27 cellular contexts compared by ENCODE assay signal in the genomic region with DNA sequence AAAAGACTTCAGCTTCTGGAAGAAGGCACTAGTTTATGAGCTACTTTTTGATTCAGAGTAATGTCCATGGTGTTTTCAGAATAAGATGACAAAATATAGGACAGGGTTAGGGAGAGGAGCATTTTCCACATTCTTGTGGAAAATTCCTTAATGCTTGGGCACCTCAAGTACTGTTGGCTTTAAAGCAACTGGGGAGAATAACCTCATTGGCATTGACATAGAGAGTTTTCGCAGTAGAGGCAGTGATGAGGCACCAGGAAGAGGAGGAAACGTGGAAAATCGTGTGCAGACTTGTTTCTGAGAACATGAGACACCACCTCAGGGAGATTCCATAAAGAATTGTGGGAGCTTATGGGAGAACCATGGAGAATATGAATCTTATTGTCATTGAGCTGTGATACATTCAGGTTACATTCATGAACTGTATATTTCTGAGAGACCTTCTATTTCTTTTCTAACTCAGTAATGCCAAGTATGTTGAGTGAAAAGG.
"Had no signal": no experiment of that assay in that cellular context is flagged by ENCODE, and none has a peak within 500 bp of the region (broad histone marks: within the 10 kb centered on the region; RNA-seq: fewer than 3 reads in every experiment).

No MANE protein-coding gene starts in this region.

- H3K27me3 Mint-ChIP-seq: activated CD8-positive, alpha-beta T cell treated with anti-CD3 and anti-CD28 coated beads for 36 hours; activated naive CD8-positive, alpha-beta T cell treated with anti-CD3 and anti-CD28 coated beads, Interleukin-2, amount 10 ng/mL, durations not matched to agents 7 days and 5 days; dendritic cell treated with granulocyte-macrophage colony-stimulating factor and Interleukin-4, amounts not matched to agents 40 ng/mL and 50 ng/mL, for 4 days had no signal

- ATAC-seq: activated CD8-positive, alpha-beta T cell treated with anti-CD3 and anti-CD28 coated beads for 36 hours; left lobe of liver; WTC11 had no signal

- H3K9me3 ChIP-seq: transverse colon, vagina had no signal

- H3K9me3 Mint-ChIP-seq: nephron progenitor cell, WTC11 had no signal

- H3K4me3 Mint-ChIP-seq: activated CD8-positive, alpha-beta T cell treated with anti-CD3 and anti-CD28 coated beads for 36 hours; activated naive CD8-positive, alpha-beta T cell treated with anti-CD3 and anti-CD28 coated beads, Interleukin-2, amount 10 ng/mL, durations not matched to agents 7 days and 5 days; dendritic cell treated with granulocyte-macrophage colony-stimulating factor and Interleukin-4, amounts not matched to agents 40 ng/mL and 50 ng/mL, for 4 days; nephron progenitor cell; T-helper 2 cell treated with Interferon-gamma antibody and Interleukin-4, amounts not matched to agents 5 μg/mL and 100 μg/mL, for 36 hours; WTC11 had no signal

- H3K27ac Mint-ChIP-seq: activated CD8-positive, alpha-beta T cell treated with anti-CD3 and anti-CD28 coated beads for 36 hours; activated naive CD8-positive, alpha-beta T cell treated with anti-CD3 and anti-CD28 coated beads, Interleukin-2, amount 10 ng/mL, durations not matched to agents 7 days and 5 days; activated T-helper 2 cell treated with anti-CD3 and anti-CD28 coated beads, Interferon-gamma antibody, Interleukin-2, Interleukin-4, amounts not matched to agents 10 μg/mL and 5 μg/mL and 100 μg/mL, durations not matched to agents 14 hours and 24 hours and 36 hours; dendritic cell treated with granulocyte-macrophage colony-stimulating factor and Interleukin-4, amounts not matched to agents 40 ng/mL and 50 ng/mL, for 4 days; nephron progenitor cell; T-helper 2 cell treated with Interferon-gamma antibody and Interleukin-4, amounts not matched to agents 5 μg/mL and 100 μg/mL, for 36 hours; WTC11 had no signal

- H3K4me2 ChIP-seq: hepatocyte had no signal

- H3K4me1 Mint-ChIP-seq: activated naive CD8-positive, alpha-beta T cell treated with anti-CD3 and anti-CD28 coated beads, Interleukin-2, amount 10 ng/mL, durations not matched to agents 7 days and 5 days; nephron progenitor cell had no signal

- H2AFZ ChIP-seq: hepatocyte had no signal

- H3K36me3 ChIP-seq: transverse colon, vagina had no signal

- H3K4me3 ChIP-seq: hepatocyte, lung, transverse colon, vagina had no signal

- H3K27me3 ChIP-seq: hepatocyte, transverse colon, vagina had no signal

- H3K27ac ChIP-seq: hepatocyte, transverse colon, vagina had no signal

- H3K79me2 ChIP-seq: hepatocyte had no signal

- H3K36me3 Mint-ChIP-seq: activated naive CD8-positive, alpha-beta T cell treated with anti-CD3 and anti-CD28 coated beads, Interleukin-2, amount 10 ng/mL, durations not matched to agents 7 days and 5 days; WTC11 had no signal

- DNase-seq: activated CD4-positive, alpha-beta T cell treated with anti-CD3 and anti-CD28 coated beads for 48 hours; activated CD8-positive, alpha-beta T cell treated with anti-CD3 and anti-CD28 coated beads for 36 hours; activated naive CD4-positive, alpha-beta T cell treated with Interleukin-2 at 50 U/mL for 16 hours; activated naive CD8-positive, alpha-beta T cell treated with anti-CD3 and anti-CD28 coated beads, Interleukin-2, amount 10 ng/mL, durations not matched to agents 7 days and 5 days; activated T-cell treated with anti-CD3 and anti-CD28 coated beads, Interleukin-2, amount 50 U/mL, for 1 hour; anterior cingulate cortex; effector memory CD4-positive, alpha-beta T cell; islet precursor cell; midbrain; nephron progenitor cell; nucleus accumbens; posterior cingulate gyrus; retina; stimulated activated CD4-positive, alpha-beta T cell treated with anti-CD3 and anti-CD28 coated beads, Interleukin-12 subunit alpha, Interleukin-12 subunit beta, amount 100 ng/mL, for 4 hours; stimulated activated CD4-positive, alpha-beta T cell treated with anti-CD3 and anti-CD28 coated beads, Interleukin-1b, Interleukin-23, amount 100 ng/mL, for 48 hours; stimulated activated CD8-positive, alpha-beta memory T cell treated with anti-CD3 and anti-CD28 coated beads, Interleukin-4, amount 100 ng/mL, for 48 hours; stimulated activated naive CD4-positive, alpha-beta T cell treated with Interleukin-2 at 50 U/mL for 16 hours; substantia nigra; transverse colon had no signal

- H3K4me1 ChIP-seq: transverse colon, vagina had no signal
